11 cellular contexts compared by ENCODE assay signal in genomic region chr17:45411348-45412105, GRCh38. TPM values are rescaled to one million over a fixed set of nuclear protein-coding genes. Genes with fewer than 3 reads are reported as not detected.
DNase-seq lines count a peak whose midpoint lies in the region; ATAC-seq and TF ChIP-seq lines count a peak whose summit lies in the region.
"Had no signal": no experiment of that assay in that cellular context is flagged by ENCODE, and none has a peak within 500 bp of the region (broad histone marks: within the 10 kb centered on the region; RNA-seq: fewer than 3 reads in every experiment).

No MANE protein-coding gene starts in this region.

- H3K4me3 Mint-ChIP-seq in activated CD4-positive, alpha-beta T cell treated with anti-CD3 and anti-CD28 coated beads, Interleukin-2, amount 10 ng/mL, durations not matched to agents 24 days and 14 days = peak overlapping the region; percentile 99
- H3K4me3 Mint-ChIP-seq in activated CD4-positive, alpha-beta memory T cell treated with anti-CD3 and anti-CD28 coated beads, Interleukin-2, amount 10 ng/mL, durations not matched to agents 7 days and 5 days = peak overlapping the region; percentile 100
- peak overlapping the region; percentile 98 for H3K4me3 Mint-ChIP-seq in stimulated activated memory B cell treated with anti-CD40 and anti-IgM and Interleukin-4, amounts not matched to agents 10 μg/mL and 1 μg/mL and 100 μg/mL, for 72 hours

- peak overlapping the region; percentile 66 to 75 for H3K27ac ChIP-seq in right atrium auricular region
- H3K27ac ChIP-seq in smooth muscle cell (ENCODE audit: low read depth) = no peak overlapping the region

- peaks cover 46% of the 10 kb centered on the region for H3K4me1 Mint-ChIP-seq in activated CD4-positive, alpha-beta T cell treated with anti-CD3 and anti-CD28 coated beads, Interleukin-2, amount 10 ng/mL, durations not matched to agents 24 days and 14 days
- H3K4me1 Mint-ChIP-seq in activated CD4-positive, alpha-beta memory T cell treated with anti-CD3 and anti-CD28 coated beads, Interleukin-2, amount 10 ng/mL, durations not matched to agents 7 days and 5 days = peaks cover 56% of the 10 kb centered on the region
- H3K4me1 Mint-ChIP-seq in stimulated activated memory B cell treated with anti-CD40 and anti-IgM and Interleukin-4, amounts not matched to agents 10 μg/mL and 1 μg/mL and 100 μg/mL, for 72 hours = peaks cover 89% of the 10 kb centered on the region

- CTCF ChIA-PET in activated CD4-positive, alpha-beta memory T cell treated with anti-CD3 and anti-CD28 coated beads, Interleukin-2, amount 10 ng/mL, durations not matched to agents 7 days and 5 days (lab: Charles Lee) = interaction anchor here (1.4 kb wide), 1 partner anchor 17 kb away, joined by 4 read pairs; no protein-coding TSS in a partner anchor

- POLR2A ChIA-PET in activated CD4-positive, alpha-beta memory T cell treated with anti-CD3 and anti-CD28 coated beads, Interleukin-2, amount 10 ng/mL, durations not matched to agents 7 days and 5 days (lab: Charles Lee) = interaction anchor here (0.6 to 1.3 kb wide), 4 partner anchors 20 to 190 kb away, joined by 3 to 6 read pairs (median 4); partner anchors contain the start of gene FMNL1

- H3K27me3 ChIP-seq in right atrium auricular region (no peaks in the 10 kb centered on the region), smooth muscle cell (ENCODE audit: low read depth) (no peaks in the 10 kb centered on the region)

- H3K27me3 Mint-ChIP-seq in activated CD4-positive, alpha-beta T cell treated with anti-CD3 and anti-CD28 coated beads, Interleukin-2, amount 10 ng/mL, durations not matched to agents 24 days and 14 days = no peaks in the 10 kb centered on the region
- H3K27me3 Mint-ChIP-seq in activated CD4-positive, alpha-beta memory T cell treated with anti-CD3 and anti-CD28 coated beads, Interleukin-2, amount 10 ng/mL, durations not matched to agents 7 days and 5 days = no peaks in the 10 kb centered on the region
- no peaks in the 10 kb centered on the region for H3K27me3 Mint-ChIP-seq in stimulated activated memory B cell treated with anti-CD40 and anti-IgM and Interleukin-4, amounts not matched to agents 10 μg/mL and 1 μg/mL and 100 μg/mL, for 72 hours

- peaks cover 13% of the 10 kb centered on the region for H3K36me3 Mint-ChIP-seq in activated CD4-positive, alpha-beta T cell treated with anti-CD3 and anti-CD28 coated beads, Interleukin-2, amount 10 ng/mL, durations not matched to agents 24 days and 14 days (ENCODE audit: low read depth)
- peaks cover 32% of the 10 kb centered on the region for H3K36me3 Mint-ChIP-seq in activated CD4-positive, alpha-beta memory T cell treated with anti-CD3 and anti-CD28 coated beads, Interleukin-2, amount 10 ng/mL, durations not matched to agents 7 days and 5 days (ENCODE audit: low read depth)
- H3K36me3 Mint-ChIP-seq in stimulated activated memory B cell treated with anti-CD40 and anti-IgM and Interleukin-4, amounts not matched to agents 10 μg/mL and 1 μg/mL and 100 μg/mL, for 72 hours = no peaks in the 10 kb centered on the region

- peaks cover 4% of the 10 kb centered on the region for H4K20me1 ChIP-seq in smooth muscle cell (ENCODE audit: low read depth)

- H3K36me3 ChIP-seq in right atrium auricular region = no peaks in the 10 kb centered on the region
- H3K36me3 ChIP-seq in smooth muscle cell (ENCODE audit: low read depth) = no peaks in the 10 kb centered on the region

- no peak overlapping the region for H3K4me2 ChIP-seq in smooth muscle cell

- H3F3A ChIP-seq in smooth muscle cell (ENCODE audit: low read depth) = no peaks in the 10 kb centered on the region

- DNase-seq in activated CD4-positive, alpha-beta T cell treated with anti-CD3 and anti-CD28 coated beads, Interleukin-2, amount 10 ng/mL, durations not matched to agents 24 days and 14 days = no peak
- no peak for DNase-seq in activated CD4-positive, alpha-beta T cell treated with anti-CD3 and anti-CD28 coated beads for 4 hours
- DNase-seq in activated CD4-positive, alpha-beta memory T cell treated with anti-CD3 and anti-CD28 coated beads, Interleukin-2, amount 10 ng/mL, durations not matched to agents 7 days and 5 days = no peak
- DNase-seq in right atrium auricular region (ENCODE audit: low spot score) (no peak), smooth muscle cell (lab: John Stamatoyannopoulos, UW; ENCODE audit: unreplicated experiment) (no peak), NCI-H128 (lab: John Stamatoyannopoulos, UW; ENCODE audit: unreplicated experiment) (no peak), NCI-H1105 (lab: John Stamatoyannopoulos, UW) (no peak)
- DNase-seq: left cardiac atrium, NCI-H774, T-helper 9 cell had no signal

- no peaks in the 10 kb centered on the region for H3K9me3 Mint-ChIP-seq in activated CD4-positive, alpha-beta T cell treated with anti-CD3 and anti-CD28 coated beads, Interleukin-2, amount 10 ng/mL, durations not matched to agents 24 days and 14 days
- no peaks in the 10 kb centered on the region for H3K9me3 Mint-ChIP-seq in activated CD4-positive, alpha-beta memory T cell treated with anti-CD3 and anti-CD28 coated beads, Interleukin-2, amount 10 ng/mL, durations not matched to agents 7 days and 5 days
- H3K9me3 Mint-ChIP-seq in stimulated activated memory B cell treated with anti-CD40 and anti-IgM and Interleukin-4, amounts not matched to agents 10 μg/mL and 1 μg/mL and 100 μg/mL, for 72 hours = no peaks in the 10 kb centered on the region

- H3K9me3 ChIP-seq in right atrium auricular region (no peaks in the 10 kb centered on the region), smooth muscle cell (replicated peaks; ENCODE audit: low read depth) (no peaks in the 10 kb centered on the region)

- ATAC-seq in stimulated activated memory B cell treated with anti-CD40 and anti-IgM and Interleukin-4, amounts not matched to agents 10 μg/mL and 1 μg/mL and 100 μg/mL, for 72 hours = no peak

- H3K27ac Mint-ChIP-seq in activated CD4-positive, alpha-beta T cell treated with anti-CD3 and anti-CD28 coated beads, Interleukin-2, amount 10 ng/mL, durations not matched to agents 24 days and 14 days = peak overlapping the region; percentile 97
- peak overlapping the region; percentile 98 for H3K27ac Mint-ChIP-seq in activated CD4-positive, alpha-beta memory T cell treated with anti-CD3 and anti-CD28 coated beads, Interleukin-2, amount 10 ng/mL, durations not matched to agents 7 days and 5 days
- peak overlapping the region; percentile 99 for H3K27ac Mint-ChIP-seq in stimulated activated memory B cell treated with anti-CD40 and anti-IgM and Interleukin-4, amounts not matched to agents 10 μg/mL and 1 μg/mL and 100 μg/mL, for 72 hours

- H3K4me1 ChIP-seq in right atrium auricular region (peaks cover 0 to 80% of the 10 kb centered on the region in 2 donors), smooth muscle cell (ENCODE audit: low read depth) (no peaks in the 10 kb centered on the region)

- H3K9ac ChIP-seq in smooth muscle cell (ENCODE audit: low read depth) = no peak overlapping the region

- no peaks in the 10 kb centered on the region for H3K79me2 ChIP-seq in smooth muscle cell (ENCODE audit: low read depth)

- H2AFZ ChIP-seq in smooth muscle cell (ENCODE audit: low read depth) = no peak overlapping the region

- intact Hi-C loops in activated CD4-positive, alpha-beta T cell treated with anti-CD3 and anti-CD28 coated beads, Interleukin-2, amount 10 ng/mL, durations not matched to agents 24 days and 14 days (cut with micrococcal nuclease) = no loop called here

- 96% methylated on average over 5 of the region's 5 CpGs for whole genome bisulfite sequencing in smooth muscle cell (ENCODE audit: low lambda C conversion rate)

- H3K4me3 ChIP-seq in right atrium auricular region = no peak overlapping the region
- H3K4me3 ChIP-seq in smooth muscle cell = no peak overlapping the region

- TF ChIP-seq CTCF in right atrium auricular region (IDR thresholded peaks at IDR 0.05) (no peak), smooth muscle cell (IDR thresholded peaks at IDR 0.05; ENCODE audit: borderline replicate concordance, insufficient read depth, poor library complexity, severe bottlenecking) (no peak)

RNA-seq across cellular contexts. Expression of gene ARHGAP27, which starts 21.1 kb away (rescaled TPM):
- total RNA-seq in activated CD4-positive, alpha-beta T cell treated with anti-CD3 and anti-CD28 coated beads, Interleukin-2, amount 10 ng/mL, durations not matched to agents 24 days and 14 days = 47.9 and 48.3 TPM in 2 replicates
- 10 to 100 TPM; 81.4 to 84.4 TPM for total RNA-seq in activated CD4-positive, alpha-beta memory T cell treated with anti-CD3 and anti-CD28 coated beads, Interleukin-2, amount 10 ng/mL, durations not matched to agents 7 days and 5 days
- total RNA-seq in right atrium auricular region (10 to 100 TPM; 18.9 to 21.9 TPM), smooth muscle cell (3.0 and 3.6 TPM in 2 replicates)
- polyA plus RNA-seq in smooth muscle cell = 3.7 and 9.0 TPM in 2 replicates
